In genomic region chr7:99386584-99387238, GRCh38 we compare ENCODE assay signal across 10 cellular contexts. TPM values are rescaled to one million over a fixed set of nuclear protein-coding genes. Genes with fewer than 3 reads are reported as not detected.
A peak's percentile ranks its signal among the peaks of the same experiment; 100 is the strongest.
DNase-seq lines count a peak whose midpoint lies in the region; ATAC-seq, FAIRE-seq and TF ChIP-seq lines count a peak whose summit lies in the region.
"Had no signal": no experiment of that assay in that cellular context is flagged by ENCODE, and none has a peak within 500 bp of the region (broad histone marks: within the 10 kb centered on the region; RNA-seq: fewer than 3 reads in every experiment).

No MANE protein-coding gene starts in this region.

- no peaks in the 10 kb centered on the region for H3K27me3 ChIP-seq in endodermal cell (ENCODE audit: control insufficient read depth, insufficient read depth, low read length, poor library complexity, severe bottlenecking)

- no peak overlapping the region for H3K27ac ChIP-seq in endodermal cell (ENCODE audit: low read depth, low read length)

- peaks cover 45% of the 10 kb centered on the region for H3K36me3 Mint-ChIP-seq in endodermal cell (ENCODE audit: low read depth)

- TF ChIP-seq CTCF in GM12865 (IDR thresholded peaks at IDR 0.05; ENCODE audit: insufficient read depth, low read depth, low read length, missing control alignments) (peak; percentile 30), endodermal cell (conservative IDR thresholded peaks at IDR 0.05) (peak; percentile 60)

- no peak for FAIRE-seq in RCC 7860 (lab: Jason Lieb, UNC)

- no peak overlapping the region for H3K27ac Mint-ChIP-seq in endodermal cell
- H3K27ac Mint-ChIP-seq: brain had no signal

- peaks cover 49% of the 10 kb centered on the region for H3K36me3 ChIP-seq in endodermal cell (ENCODE audit: control insufficient read depth, insufficient read depth, low read length)

- no peaks in the 10 kb centered on the region for H3K9me3 Mint-ChIP-seq in endodermal cell
- H3K9me3 Mint-ChIP-seq: brain had no signal

- H3K4me3 ChIP-seq in GM12865 (ENCODE audit: low read depth, low read length) (no peak overlapping the region), endodermal cell (ENCODE audit: low read length) (no peak overlapping the region)

- no peaks in the 10 kb centered on the region for H3K4me1 Mint-ChIP-seq in endodermal cell
- H3K4me1 Mint-ChIP-seq: brain had no signal

- H3K9me3 ChIP-seq in endodermal cell (ENCODE audit: control insufficient read depth, low read length): no peaks in the 10 kb centered on the region

- ATAC-seq in HG03159 (IDR thresholded peaks at IDR 0.05; ENCODE audit: unreplicated experiment) (no peak), HG03565 (IDR thresholded peaks at IDR 0.05; ENCODE audit: unreplicated experiment) (no peak), GM18909 (IDR thresholded peaks at IDR 0.05; ENCODE audit: poor library complexity, unreplicated experiment) (no peak), HG03469 (IDR thresholded peaks at IDR 0.05; ENCODE audit: unreplicated experiment) (no peak)

- H3K27me3 Mint-ChIP-seq in endodermal cell (ENCODE audit: insufficient read depth): no peaks in the 10 kb centered on the region
- H3K27me3 Mint-ChIP-seq: brain had no signal

- in situ Hi-C loops in ACHN (cut with HindIII; ENCODE audit: low pct_ligation_motif_present, low pct_unique_long_range_greater_than_20kb, low sequenced_read_pairs): no loop called here

- 85 to 89% methylated on average over 7 to 9 of the region's 9 CpGs for WGBS in endodermal cell (ENCODE audit: insufficient coverage in 1 of 2, insufficient read length in 1 of 2), 2 experiments

- no peak overlapping the region for H3K4me3 Mint-ChIP-seq in endodermal cell
- H3K4me3 Mint-ChIP-seq: brain had no signal

- H3K9ac ChIP-seq in endodermal cell (ENCODE audit: extremely low read depth, low read length, poor library complexity, severe bottlenecking): no peak overlapping the region

- DNase-seq in ACHN (peak; percentile 70), GM12865 (ENCODE audit: low read depth) (peak; percentile 59), RCC 7860 (ENCODE audit: low spot score) (peak; percentile 57), endodermal cell (no peak)
- DNase-seq: GOT3 had no signal

- no peaks in the 10 kb centered on the region for H3K4me1 ChIP-seq in endodermal cell (ENCODE audit: control insufficient read depth, insufficient read depth, low read length)

RNA-seq across cellular contexts. Expression of gene ARPC1B, which starts 12.2 kb away (rescaled TPM):
- 10 to 100 TPM; 53.3 to 73.9 TPM for total RNA-seq in endodermal cell
- polyA plus RNA-seq in endodermal cell (2013, experiment 1 of 2): 41.0 TPM
- 48.7 TPM for polyA plus RNA-seq in endodermal cell (2013, experiment 2 of 2)

RNA-seq across cellular contexts. Expression of gene PDAP1, which starts 21.7 kb away (rescaled TPM):
- 100 to 1,000 TPM; 147 to 165 TPM for total RNA-seq in endodermal cell
- 130 TPM for polyA plus RNA-seq in endodermal cell (2013, experiment 1 of 2)
- polyA plus RNA-seq in endodermal cell (2013, experiment 2 of 2): 130 TPM

RNA-seq across cellular contexts. Expression of gene BUD31, which starts 22.1 kb away (rescaled TPM):
- 100 to 1,000 TPM; 102 to 117 TPM for total RNA-seq in endodermal cell
- 89.0 TPM for polyA plus RNA-seq in endodermal cell (2013, experiment 1 of 2)
- polyA plus RNA-seq in endodermal cell (2013, experiment 2 of 2): 90.0 TPM

RNA-seq across cellular contexts. Expression of gene PTCD1, which starts 51.9 kb away (rescaled TPM):
- 10 to 100 TPM; 11.9 to 12.5 TPM for total RNA-seq in endodermal cell
- polyA plus RNA-seq in endodermal cell (2013, experiment 1 of 2): 5.8 TPM
- polyA plus RNA-seq in endodermal cell (2013, experiment 2 of 2): 5.2 TPM

RNA-seq across cellular contexts. Expression of gene CPSF4, which starts 52.0 kb away (rescaled TPM):
- total RNA-seq in endodermal cell: 100 to 1,000 TPM in 1 of 2 donors, 10 to 100 TPM in 1; 87.3 to 126 TPM
- polyA plus RNA-seq in endodermal cell (2013, experiment 1 of 2): 89.5 TPM
- 81.8 TPM for polyA plus RNA-seq in endodermal cell (2013, experiment 2 of 2)
